Comparison of ENCODE assay signal across 8 cellular contexts in genomic region chr2:95402370-95403203, GRCh38. TPM values are rescaled to one million over a fixed set of nuclear protein-coding genes. Genes with fewer than 3 reads are reported as not detected.
DNase-seq lines count a peak whose midpoint lies in the region; ATAC-seq and TF ChIP-seq lines count a peak whose summit lies in the region.

A gene with protein sequence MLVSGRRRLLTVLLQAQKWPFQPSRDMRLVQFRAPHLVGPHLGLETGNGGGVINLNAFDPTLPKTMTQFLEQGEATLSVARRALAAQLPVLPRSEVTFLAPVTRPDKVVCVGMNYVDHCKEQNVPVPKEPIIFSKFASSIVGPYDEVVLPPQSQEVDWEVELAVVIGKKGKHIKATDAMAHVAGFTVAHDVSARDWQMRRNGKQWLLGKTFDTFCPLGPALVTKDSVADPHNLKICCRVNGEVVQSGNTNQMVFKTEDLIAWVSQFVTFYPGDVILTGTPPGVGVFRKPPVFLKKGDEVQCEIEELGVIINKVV (plus strand): TSS chr2:95402708. CDS start chr2:95405559, 2,851 bp downstream.

- DNase-seq in DMS79 treated with DMSO at 0.1 percent for 48 hours (lab: John Stamatoyannopoulos, UW) (peak; percentile 85), Peyer's patch (peak; percentile 97 to 99 (median 98))
- DNase-seq in activated T-cell treated with anti-CD3 and anti-CD28 coated beads, Interleukin-2, amount 50 U/mL, for 48 hours: peak; percentile 96 to 97
- DNase-seq in stimulated activated CD8-positive, alpha-beta memory T cell treated with anti-CD3 and anti-CD28 coated beads, Interleukin-7, amount 100 ng/mL, for 24 hours (ENCODE audit: low read depth): peak; percentile 95

- H3K9me3 ChIP-seq in KOPT-K1 (ENCODE audit: insufficient read depth, low read length, poor library complexity, severe bottlenecking) (no peaks in the 10 kb centered on the region), Peyer's patch (no peaks in the 10 kb centered on the region), muscle layer of colon (ENCODE audit: low read length) (no peaks in the 10 kb centered on the region)

- peak; percentile 83 to 94 for TF ChIP-seq POLR2A in Peyer's patch (IDR thresholded peaks at IDR 0.05)

- H3K4me3 ChIP-seq in Peyer's patch: peak within 1 kb of the TSS; percentile 67 to 88 (median 76)
- peak within 1 kb of the TSS; percentile 90 to 98 for H3K4me3 ChIP-seq in muscle layer of colon (ENCODE audit: low read depth in 1 of 2, low read length in 2 of 2)

- TF ChIP-seq CTCF in Peyer's patch (IDR thresholded peaks at IDR 0.05): peak in 2 of 6 experiments; percentile 12 to 24

- H3K27ac ChIP-seq in KOPT-K1 (ENCODE audit: low read depth, low read length, poor library complexity, severe bottlenecking) (peak within 1 kb of the TSS; percentile 66), Peyer's patch (peak within 1 kb of the TSS; percentile 68 to 90 (median 83)), muscle layer of colon (ENCODE audit: low read depth, low read length) (peak within 1 kb of the TSS; percentile 77)

- H3K27me3 ChIP-seq in Peyer's patch (no peaks in the 10 kb centered on the region), muscle layer of colon (ENCODE audit: control insufficient read depth in 1 of 2, insufficient read depth in 2 of 2, low read length in 2 of 2) (no peaks in the 10 kb centered on the region)

- ATAC-seq in GM21825 (IDR thresholded peaks at IDR 0.05; ENCODE audit: unreplicated experiment): peak; percentile 92
- peak; percentile 98 for ATAC-seq in esophagus mucosa

- H3K36me3 ChIP-seq in KOPT-K1 (ENCODE audit: insufficient read depth, low read length) (peaks cover 9% of the 10 kb centered on the region), Peyer's patch (no peaks in the 10 kb centered on the region), muscle layer of colon (ENCODE audit: insufficient read depth, low read length) (no peaks in the 10 kb centered on the region)

- H3K9ac ChIP-seq in muscle layer of colon (ENCODE audit: low read length): peak within 1 kb of the TSS; percentile 76

- H3K4me1 ChIP-seq in Peyer's patch (peaks cover 0 to 20% (median 0%) of the 10 kb centered on the region in 4 donors), muscle layer of colon (ENCODE audit: insufficient read depth, low read length) (peaks cover 12% of the 10 kb centered on the region)

RNA-seq across cellular contexts. Expression of the gene that starts here (rescaled TPM):
- total RNA-seq in Peyer's patch: 100 to 1,000 TPM in 2 of 4 donors, 10 to 100 TPM in 2; 10.7 to 112 (median 87.1) TPM
- 13.6 TPM for total RNA-seq in esophagus mucosa

Comparison
In these comparisons a context has a peak if more than half of its experiments do, and no peak if none do; other contexts are left out.
1. Peak in every context shown above with its lines: DNase-seq, ATAC-seq, H3K4me3 ChIP-seq and H3K27ac ChIP-seq.